In genomic region chr5:86999951-87000350, GRCh38 we compare ENCODE assay signal across 23 cellular contexts.
"Had no signal": no experiment of that assay in that cellular context is flagged by ENCODE, and none has a peak within 500 bp of the region (broad histone marks: within the 10 kb centered on the region; RNA-seq: fewer than 3 reads in every experiment).

No MANE protein-coding gene starts in this region.

- H3K4me3 ChIP-seq: body of pancreas, dorsolateral prefrontal cortex, heart left ventricle, ovary, skin epidermis, thoracic aorta had no signal

- ATAC-seq: activated naive CD8-positive, alpha-beta T cell treated with anti-CD3 and anti-CD28 coated beads, Interleukin-2, amount 50 U/mL, for 24 hours; body of pancreas; esophagus mucosa; heart left ventricle; left ventricle myocardium superior; sciatic nerve; stimulated activated naive CD8-positive, alpha-beta T cell treated with anti-CD3 and anti-CD28 coated beads, Interleukin-15, Interleukin-2, amounts not matched to agents 100 U/mL and 50 U/mL, for 24 hours had no signal

- H3K27me3 ChIP-seq: body of pancreas, dorsolateral prefrontal cortex, heart left ventricle, neutrophil, ovary had no signal

- H3K9me3 ChIP-seq: body of pancreas, neutrophil, ovary, thoracic aorta had no signal

- H3K4me1 ChIP-seq: body of pancreas had no signal

- H3K27ac ChIP-seq: body of pancreas, dorsolateral prefrontal cortex, heart left ventricle, neutrophil, ovary, skin epidermis, thoracic aorta had no signal

- DNase-seq: activated CD4-positive, alpha-beta memory T cell treated with anti-CD3 and anti-CD28 coated beads, Interleukin-2, amount 10 ng/mL, durations not matched to agents 7 days and 5 days; activated CD4-positive, alpha-beta T cell treated with anti-CD3 and anti-CD28 coated beads, Interleukin-2, amount 10 ng/mL, durations not matched to agents 24 days and 14 days; activated CD4-positive, CD25-positive, alpha-beta regulatory T cell treated with anti-CD3 and anti-CD28 coated beads, Interleukin-2, amount 50 U/mL, for 72 hours; activated naive CD8-positive, alpha-beta T cell treated with anti-CD3 and anti-CD28 coated beads, Interleukin-2, amount 50 U/mL, for 24 hours; activated T-cell treated with anti-CD3 and anti-CD28 coated beads, Interleukin-2, amount 50 U/mL, for 48 hours; body of pancreas; dorsolateral prefrontal cortex; foreskin fibroblast; heart left ventricle; left ventricle myocardium superior; nephron progenitor cell; ovary; retina; stimulated activated CD4-positive, alpha-beta T cell treated with anti-CD3 and anti-CD28 coated beads, Interleukin-12 subunit alpha, Interleukin-12 subunit beta, amount 100 ng/mL, for 4 hours; stimulated activated CD4-positive, alpha-beta T cell treated with anti-CD3 and anti-CD28 coated beads, Interleukin-4, amount 100 ng/mL, for 1 hour; stimulated activated naive CD8-positive, alpha-beta T cell treated with anti-CD3 and anti-CD28 coated beads, Interleukin-15, Interleukin-2, amounts not matched to agents 100 U/mL and 50 U/mL, for 24 hours; T-helper 9 cell; trophoblast cell had no signal

- H3K36me3 ChIP-seq: heart left ventricle, neutrophil, ovary, thoracic aorta had no signal
